Comparison of ENCODE assay signal across 8 cellular contexts in the genomic region with DNA sequence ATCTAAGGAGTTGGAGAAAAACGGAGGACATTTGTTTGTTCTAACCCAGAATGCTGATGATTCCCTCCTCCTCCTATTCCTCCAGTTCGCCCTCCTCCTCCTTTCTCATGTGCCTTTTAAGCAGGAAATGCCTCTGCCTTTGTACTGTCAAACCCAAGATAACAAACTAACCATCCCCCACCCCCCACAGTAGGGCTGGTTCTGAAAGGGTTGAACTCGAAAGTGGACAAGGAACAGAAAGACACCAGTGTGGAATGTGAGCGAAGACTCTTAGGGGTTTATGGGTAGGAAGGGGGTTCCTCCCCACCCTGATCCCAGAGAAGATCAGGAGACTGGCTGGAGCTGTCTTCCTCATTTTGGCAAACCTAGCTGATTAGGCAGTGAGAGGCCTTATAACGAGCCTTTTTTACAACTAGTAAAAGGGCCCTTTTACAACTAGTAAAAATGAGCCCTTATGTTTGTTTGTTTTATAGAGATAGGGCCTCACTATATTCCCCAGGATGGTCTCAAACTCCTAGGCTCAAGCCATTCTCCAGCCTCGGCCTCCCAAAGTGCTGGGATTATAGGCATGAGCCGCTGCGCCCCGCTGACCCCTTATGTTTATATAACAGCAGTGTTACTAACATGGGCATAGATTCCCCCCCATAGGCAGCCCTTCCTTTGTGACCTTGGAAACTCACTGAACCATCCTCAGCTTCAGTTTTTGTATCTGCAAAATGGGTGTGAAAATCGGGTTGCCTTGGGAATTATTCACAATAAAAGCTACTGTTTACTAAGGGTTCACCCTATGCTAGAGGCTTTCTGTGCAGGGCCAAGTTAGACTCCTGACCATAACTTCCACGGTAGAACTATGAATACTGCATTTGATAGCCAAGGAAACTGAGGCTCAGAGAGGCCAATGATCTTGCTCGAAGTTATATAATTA. TPM values are rescaled to one million over a fixed set of nuclear protein-coding genes. Genes with fewer than 3 reads are reported as not detected.
DNase-seq lines count a peak whose midpoint lies in the region; ATAC-seq and TF ChIP-seq lines count a peak whose summit lies in the region.

No MANE protein-coding gene starts in this region.

- TF ChIP-seq POLR2A in NB4 (IDR thresholded peaks at IDR 0.05; ENCODE audit: extremely low read depth, insufficient read length) = no peak

- DNase-seq in NCI-H1694 treated with DMSO at 0.1 percent for 48 hours (lab: John Stamatoyannopoulos, UW) (peak; percentile 30), NCI-H1694 (lab: John Stamatoyannopoulos, UW) (no peak), NB4 (ENCODE audit: low read depth) (peak; percentile 59), amniotic stem cell (lab: John Stamatoyannopoulos, UW) (peak; percentile 17), hepatic stellate cell (ENCODE audit: low spot score) (peak; percentile 65), pulmonary artery endothelial cell (ENCODE audit: low read depth, low spot score) (peak; percentile 29)

- H3K4me3 ChIP-seq in NB4 (ENCODE audit: low read depth, low read length) = peak overlapping the region; percentile 82

- ATAC-seq in GM19452 (IDR thresholded peaks at IDR 0.05; ENCODE audit: unreplicated experiment) (no peak), HG03139 (IDR thresholded peaks at IDR 0.05; ENCODE audit: unreplicated experiment) (no peak)

- TF ChIP-seq CTCF in NB4 (IDR thresholded peaks at IDR 0.05; ENCODE audit: low read depth, low read length) = no peak

RNA-seq across cellular contexts. Expression of a gene that starts 1.1 kb away (rescaled TPM):
- 31.5 and 45.4 TPM in 2 replicates for total RNA-seq in pulmonary artery endothelial cell

RNA-seq across cellular contexts. Expression of a gene that starts 3.2 kb away (rescaled TPM):
- total RNA-seq in pulmonary artery endothelial cell = 0.53 and 1.3 TPM in 2 replicates
